In the genomic region with DNA sequence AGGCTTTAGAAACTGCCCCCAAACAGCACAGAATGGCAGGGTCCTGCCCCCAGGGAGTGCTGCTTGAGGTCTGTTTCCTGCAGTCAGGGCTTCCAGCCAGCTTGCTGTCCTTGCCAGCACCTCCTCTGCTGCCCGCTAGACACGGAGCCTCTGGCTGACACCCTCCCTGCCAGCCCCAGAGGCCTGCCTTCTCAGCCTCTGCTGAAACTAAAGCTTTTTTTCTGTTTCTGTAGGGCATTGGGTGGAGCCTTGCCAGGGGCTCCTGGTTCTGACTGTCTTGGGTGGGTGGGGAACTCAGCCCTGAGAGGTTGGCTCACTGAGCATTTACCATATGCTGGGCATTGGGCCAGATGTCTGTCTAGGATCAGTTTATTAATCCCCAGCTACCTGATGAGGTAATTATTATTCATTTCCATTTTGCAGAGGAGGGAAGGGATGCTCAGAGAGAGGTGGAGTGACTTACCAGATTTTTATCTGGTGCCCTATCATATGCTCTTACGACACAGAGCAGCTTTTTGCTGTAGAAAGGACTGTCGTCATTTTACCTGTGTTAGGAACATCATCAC, we compare ENCODE assay signal across 8 cellular contexts. TPM values are rescaled to one million over a fixed set of nuclear protein-coding genes. Genes with fewer than 3 reads are reported as not detected.
DNase-seq lines count a peak whose midpoint lies in the region; ATAC-seq and TF ChIP-seq lines count a peak whose summit lies in the region.

No MANE protein-coding gene starts in this region.

- H3K27me3 Mint-ChIP-seq in effector memory CD8-positive, alpha-beta T cell = no peaks in the 10 kb centered on the region

- peaks cover 28 to 65% of the 10 kb centered on the region in 2 experiments for H3K4me1 ChIP-seq in neutrophil (ENCODE audit: control insufficient read depth in 1 of 2, insufficient read depth in 1 of 2, low read depth in 1 of 2, low read length in 1 of 2)

- DNase-seq in Right ventricle myocardium inferior (ENCODE audit: missing footprints) (no peak), cardiac septum (ENCODE audit: low spot score) (no peak), HT1080 (ENCODE audit: low read depth) (peak; percentile 66), T-helper 9 cell (peak; percentile 35), GM19240 (ENCODE audit: insufficient read length, low spot score) (no peak), SW480 (ENCODE audit: low spot score) (no peak)
- DNase-seq in effector memory CD8-positive, alpha-beta T cell = peak; percentile 24 to 40 (median 37)

- peak overlapping the region; percentile 51 for H3K27ac ChIP-seq in neutrophil

- intact Hi-C loops in Right ventricle myocardium inferior (cut with DNase I) = no loop called here
- intact Hi-C loops in cardiac septum (cut with DNase I) = loop anchor here (10.0 kb wide), 1 partner anchor 75 kb away; no protein-coding TSS in a partner anchor

- H3K4me1 Mint-ChIP-seq in effector memory CD8-positive, alpha-beta T cell (ENCODE audit: low read depth in 2 of 2) = peaks cover 85 to 98% of the 10 kb centered on the region in 2 donors

- peaks cover 8% of the 10 kb centered on the region for H3K36me3 Mint-ChIP-seq in effector memory CD8-positive, alpha-beta T cell (ENCODE audit: insufficient read depth)

- ATAC-seq in Right ventricle myocardium inferior = peak; percentile 83
- ATAC-seq in effector memory CD8-positive, alpha-beta T cell (replicated peaks) = peak; percentile 76

- no peaks in the 10 kb centered on the region for H3K27me3 ChIP-seq in neutrophil

- H3K4me3 ChIP-seq in neutrophil (ENCODE audit: low read depth in 1 of 2, low read length in 1 of 2) = no peak overlapping the region

- peak overlapping the region; percentile 43 to 61 for H3K4me3 Mint-ChIP-seq in effector memory CD8-positive, alpha-beta T cell

- peak overlapping the region; percentile 92 to 93 for H3K27ac Mint-ChIP-seq in effector memory CD8-positive, alpha-beta T cell

- no peaks in the 10 kb centered on the region for H3K9me3 Mint-ChIP-seq in effector memory CD8-positive, alpha-beta T cell

- H3K36me3 ChIP-seq in neutrophil = no peaks in the 10 kb centered on the region

- TF ChIP-seq CTCF in neutrophil (IDR thresholded peaks at IDR 0.05) = no peak

- H3K9me3 ChIP-seq in neutrophil = no peaks in the 10 kb centered on the region

RNA-seq across cellular contexts. Expression of a gene that starts 35.4 kb away (rescaled TPM):
- total RNA-seq in Right ventricle myocardium inferior = 14.7 TPM
- total RNA-seq in cardiac septum = 19.9 TPM
- total RNA-seq in HT1080 (2014; rRNA removed; shearing (Covaris generic)) = 17.3 and 18.1 TPM in 2 replicates
- 7.7 and 9.0 TPM in 2 replicates for polyA plus RNA-seq in HT1080 (2015; cell fraction: cytosol; rRNA removed)
- 21.0 and 21.6 TPM in 2 replicates for polyA plus RNA-seq in HT1080 (2015; cell fraction: nucleus; rRNA removed)

Comparison
In these comparisons a context has a peak if more than half of its experiments do, and no peak if none do; other contexts are left out.
1. DNase-seq: peak in HT1080 (single experiment), T-helper 9 cell (single experiment) and effector memory CD8-positive, alpha-beta T cell (3 of 3); none in Right ventricle myocardium inferior (single experiment), cardiac septum (single experiment), GM19240 (single experiment) and SW480 (single experiment).